ENCODE assay signal across 24 cellular contexts in genomic region chr4:32161382-32161781, GRCh38.
DNase-seq lines count a peak whose midpoint lies in the region; ATAC-seq, FAIRE-seq and TF ChIP-seq lines count a peak whose summit lies in the region.
"Had no signal": no experiment of that assay in that cellular context is flagged by ENCODE, and none has a peak within 500 bp of the region (broad histone marks: within the 10 kb centered on the region; RNA-seq: fewer than 3 reads in every experiment).

No MANE protein-coding gene starts in this region.

- no peaks in the 10 kb centered on the region for H3K9me1 ChIP-seq in endothelial cell of umbilical vein (replicated peaks; ENCODE audit: control insufficient read depth, extremely low read depth, insufficient read depth, low read length)

- CTCF ChIA-PET in MCF 10A (lab: Yijun Ruan, JAX) (no interaction called here), endothelial cell of umbilical vein (lab: Charles Lee) (interaction anchor here (0.6 kb wide), 1 partner anchor 677 kb away, joined by 4 read pairs; no protein-coding TSS in a partner anchor)

- H3K4me2 ChIP-seq in endothelial cell of umbilical vein (ENCODE audit: insufficient read depth, low read length) = no peak overlapping the region

- DNase-seq in MCF 10A (ENCODE audit: unreplicated experiment) (peak; percentile 47), breast epithelium (ENCODE audit: low spot score in 2 of 2) (no peak), SKM-1 (lab: John Stamatoyannopoulos, UW; ENCODE audit: unreplicated experiment) (peak; percentile 28), endothelial cell of umbilical vein (ENCODE audit: low read depth, low spot score) (no peak), right cardiac atrium (no peak)
- DNase-seq in central memory CD4-positive, alpha-beta T cell = no peak
- DNase-seq: activated CD4-positive, alpha-beta T cell treated with anti-CD3 and anti-CD28 coated beads, Interleukin-2, amount 50 U/mL, for 4 hours; C1 segment of cervical spinal cord; cerebellar nuclear complex; DMS 273 treated with DMSO at 0.1 percent for 48 hours; endodermal cell; gastrocnemius medialis; HCEC 1CT; natural killer cell; NCI-H1105 treated with DMSO at 0.1 percent for 48 hours; stimulated activated naive CD4-positive, alpha-beta T cell treated with Interleukin-2 at 50 U/mL for 16 hours; upper lobe of left lung had no signal

- no peak overlapping the region for H3K27ac Mint-ChIP-seq in MCF 10A (ENCODE audit: low read depth, unreplicated experiment)
- H3K27ac Mint-ChIP-seq: activated naive CD8-positive, alpha-beta T cell; endodermal cell; natural killer cell; progenitor cell of endocrine pancreas had no signal

- H3K36me3 ChIP-seq in breast epithelium (no peaks in the 10 kb centered on the region), endothelial cell of umbilical vein (ENCODE audit: control insufficient read depth in 2 of 2, extremely low read depth in 1 of 2, insufficient read depth in 2 of 2, low read length in 2 of 2) (no peaks in the 10 kb centered on the region)
- H3K36me3 ChIP-seq: gastrocnemius medialis, upper lobe of left lung had no signal

- no peak for TF ChIP-seq POLR2A in breast epithelium (IDR thresholded peaks at IDR 0.05)
- no peak for TF ChIP-seq POLR2A in endothelial cell of umbilical vein (IDR thresholded peaks at IDR 0.05; ENCODE audit: low read depth, low read length)

- dilution Hi-C loops in endothelial cell of umbilical vein (cut with MboI; ENCODE audit: extremely low pct_ligation_motif_present, low sequenced_read_pairs) = no loop called here

- no peak overlapping the region for H3K4me3 Mint-ChIP-seq in MCF 10A (ENCODE audit: unreplicated experiment)
- H3K4me3 Mint-ChIP-seq: activated naive CD8-positive, alpha-beta T cell; endodermal cell; natural killer cell had no signal

- H3K27ac ChIP-seq in breast epithelium (no peak overlapping the region), endothelial cell of umbilical vein (ENCODE audit: insufficient read depth, low read depth, low read length) (no peak overlapping the region), right cardiac atrium (ENCODE audit: low read length) (no peak overlapping the region)
- H3K27ac ChIP-seq: 22Rv1, gastrocnemius medialis, upper lobe of left lung had no signal

- H3K27me3 Mint-ChIP-seq in MCF 10A (ENCODE audit: insufficient read depth, unreplicated experiment) = no peaks in the 10 kb centered on the region
- H3K27me3 Mint-ChIP-seq: activated naive CD8-positive, alpha-beta T cell; progenitor cell of endocrine pancreas had no signal

- 47% methylated on average over 3 of the region's 3 CpGs for WGBS in right cardiac atrium

- H3K9me3 Mint-ChIP-seq in MCF 10A (ENCODE audit: unreplicated experiment) = no peaks in the 10 kb centered on the region
- H3K9me3 Mint-ChIP-seq: endodermal cell had no signal

- ATAC-seq in right cardiac atrium (no peak), GM19351 (IDR thresholded peaks at IDR 0.05; ENCODE audit: unreplicated experiment) (no peak), GM18517 (IDR thresholded peaks at IDR 0.05; ENCODE audit: unreplicated experiment) (no peak)
- ATAC-seq: gastrocnemius medialis, HepG2, natural killer cell had no signal

- H2AFZ ChIP-seq in endothelial cell of umbilical vein (ENCODE audit: low read depth, low read length) = peak overlapping the region; percentile 20

- FAIRE-seq in endothelial cell of umbilical vein (lab: Jason Lieb, UNC) = no peak
- FAIRE-seq: HepG2 had no signal

- no peaks in the 10 kb centered on the region for H4K20me1 ChIP-seq in endothelial cell of umbilical vein (replicated peaks; ENCODE audit: control insufficient read depth, extremely low read depth, insufficient read depth, low read length)

- H3K79me2 ChIP-seq in endothelial cell of umbilical vein (ENCODE audit: control insufficient read depth, insufficient read depth, low read length) = no peaks in the 10 kb centered on the region

- BruUV-seq in MCF 10A (replicated peaks; lab: Mats Ljungman, UMichigan) (no TSS peak), endothelial cell of umbilical vein (replicated peaks; lab: Mats Ljungman, UMichigan) (no TSS peak)

- no peaks in the 10 kb centered on the region for H3K36me3 Mint-ChIP-seq in MCF 10A (ENCODE audit: insufficient read depth, unreplicated experiment)
- H3K36me3 Mint-ChIP-seq: activated naive CD8-positive, alpha-beta T cell; natural killer cell had no signal

- intact Hi-C loops in MCF 10A (cut with micrococcal nuclease) (no loop called here), breast epithelium (cut with DNase I; ENCODE audit: low total_unique reads) (no loop called here), endothelial cell of umbilical vein (cut with micrococcal nuclease) (no loop called here), right cardiac atrium (cut with DNase I) (no loop called here)

- H3K4me1 Mint-ChIP-seq in MCF 10A (ENCODE audit: insufficient read depth, unreplicated experiment) = no peaks in the 10 kb centered on the region
- H3K4me1 Mint-ChIP-seq: endodermal cell, natural killer cell had no signal

- TF ChIP-seq CTCF in MCF 10A (IDR thresholded peaks at IDR 0.05; ENCODE audit: unreplicated experiment) (no peak), breast epithelium (IDR thresholded peaks at IDR 0.05) (no peak), endothelial cell of umbilical vein (IDR thresholded peaks at IDR 0.05; ENCODE audit: extremely low read depth in 1 of 2, insufficient read depth in 1 of 2, low read depth in 1 of 2, low read length in 2 of 2) (no peak)

- H3K4me3 ChIP-seq in breast epithelium (no peak overlapping the region), endothelial cell of umbilical vein (replicated peaks in 1 of 3; ENCODE audit: insufficient read depth in 1 of 3, low read depth in 1 of 3, low read length in 3 of 3) (no peak overlapping the region), right cardiac atrium (ENCODE audit: low read length) (no peak overlapping the region)
- H3K4me3 ChIP-seq: gastrocnemius medialis, lung, upper lobe of left lung had no signal

- no peak overlapping the region for H3K9ac ChIP-seq in endothelial cell of umbilical vein (replicated peaks; ENCODE audit: extremely low read depth, insufficient read depth, low read length)

- H3K9me3 ChIP-seq in breast epithelium = no peaks in the 10 kb centered on the region
- no peaks in the 10 kb centered on the region for H3K9me3 ChIP-seq in endothelial cell of umbilical vein (replicated peaks; ENCODE audit: control insufficient read depth, insufficient read depth, low read length)
- no peaks in the 10 kb centered on the region for H3K9me3 ChIP-seq in right cardiac atrium (ENCODE audit: control insufficient read depth, low read length)
- H3K9me3 ChIP-seq: gastrocnemius medialis, upper lobe of left lung had no signal

- H3K4me1 ChIP-seq in breast epithelium (no peaks in the 10 kb centered on the region), endothelial cell of umbilical vein (ENCODE audit: control insufficient read depth, extremely low read depth, insufficient read depth, low read length) (no peaks in the 10 kb centered on the region), right cardiac atrium (ENCODE audit: control insufficient read depth, insufficient read depth, low read length) (no peaks in the 10 kb centered on the region)
- H3K4me1 ChIP-seq: gastrocnemius medialis, upper lobe of left lung had no signal

- no peaks in the 10 kb centered on the region for H3K27me3 ChIP-seq in breast epithelium
- H3K27me3 ChIP-seq in endothelial cell of umbilical vein (ENCODE audit: control insufficient read depth in 2 of 2, insufficient read depth in 2 of 2, low read length in 2 of 2) = no peaks in the 10 kb centered on the region
- no peaks in the 10 kb centered on the region for H3K27me3 ChIP-seq in right cardiac atrium (ENCODE audit: control insufficient read depth, insufficient read depth)
- H3K27me3 ChIP-seq: gastrocnemius medialis, upper lobe of left lung had no signal

- POLR2A ChIA-PET in MCF 10A (lab: Yijun Ruan, JAX) = no interaction called here
- POLR2A ChIA-PET in endothelial cell of umbilical vein (lab: Charles Lee) = no interaction called here

TF ChIP-seq in endothelial cell of umbilical vein, 7 proteins besides CTCF, POLR2A, EP300 and RAD21:
- TF ChIP-seq GATA2 (IDR thresholded peaks at IDR 0.05; ENCODE audit: insufficient read depth, insufficient read length, low read depth, low read length) = peak; percentile 86
- peak; percentile 33 for TF ChIP-seq FOS (IDR thresholded peaks at IDR 0.05; ENCODE audit: borderline replicate concordance, insufficient read depth, low read length)
- TF ChIP-seq EZH2 (IDR thresholded peaks at IDR 0.05; ENCODE audit: borderline replicate concordance, low read depth, low read length, severe bottlenecking) = no peak

Comparison
In these comparisons a context has a peak if more than half of its experiments do, and no peak if none do; other contexts are left out.
1. DNase-seq: peak in MCF 10A (single experiment) and SKM-1 (single experiment); none in breast epithelium (0 of 2), endothelial cell of umbilical vein (single experiment), right cardiac atrium (0 of 3) and central memory CD4-positive, alpha-beta T cell (single experiment).